16 cellular contexts compared by ENCODE assay signal in genomic region chr4:168516841-168517240, GRCh38.
"Had no signal": no experiment of that assay in that cellular context is flagged by ENCODE, and none has a peak within 500 bp of the region (broad histone marks: within the 10 kb centered on the region; RNA-seq: fewer than 3 reads in every experiment).

No MANE protein-coding gene starts in this region.

- H3K27me3 Mint-ChIP-seq: activated naive CD8-positive, alpha-beta T cell treated with anti-CD3 and anti-CD28 coated beads for 36 hours; brain had no signal

- H3K9me3 Mint-ChIP-seq: activated naive CD8-positive, alpha-beta T cell treated with anti-CD3 and anti-CD28 coated beads for 36 hours; activated T-helper 1 cell treated with anti-CD3 and anti-CD28 coated beads, Interleukin-12 subunit alpha, Interleukin-12 subunit beta, Interleukin-2, Interleukin-4 antibody, amounts not matched to agents 30 ng/mL and 10 ng/mL and 1 ng/mL, durations not matched to agents 14 hours and 24 hours and 36 hours; naive thymus-derived CD8-positive, alpha-beta T cell had no signal

- ATAC-seq: left lung; naive thymus-derived CD8-positive, alpha-beta T cell; stimulated activated naive CD8-positive, alpha-beta T cell treated with anti-CD3 and anti-CD28 coated beads, Interleukin-15, Interleukin-2, amounts not matched to agents 100 U/mL and 50 U/mL, for 24 hours had no signal

- H3K27me3 ChIP-seq: left lung, neutrophil had no signal

- H3K4me3 Mint-ChIP-seq: activated naive CD8-positive, alpha-beta T cell treated with anti-CD3 and anti-CD28 coated beads for 36 hours; activated T-helper 1 cell treated with anti-CD3 and anti-CD28 coated beads, Interleukin-12 subunit alpha, Interleukin-12 subunit beta, Interleukin-2, Interleukin-4 antibody, amounts not matched to agents 30 ng/mL and 10 ng/mL and 1 ng/mL, durations not matched to agents 14 hours and 24 hours and 36 hours; brain; naive thymus-derived CD8-positive, alpha-beta T cell had no signal

- DNase-seq: activated CD4-positive, CD25-positive, alpha-beta regulatory T cell treated with anti-CD3 and anti-CD28 coated beads, Interleukin-2, amount 50 U/mL, for 72 hours; activated naive CD8-positive, alpha-beta T cell treated with anti-CD3 and anti-CD28 coated beads for 36 hours; amygdala; cortex of kidney; effector memory CD4-positive, alpha-beta T cell; foreskin melanocyte; head of caudate nucleus; left lung; mesenchymal stem cell; naive thymus-derived CD8-positive, alpha-beta T cell; stimulated activated naive CD8-positive, alpha-beta T cell treated with anti-CD3 and anti-CD28 coated beads, Interleukin-15, Interleukin-2, amounts not matched to agents 100 U/mL and 50 U/mL, for 24 hours; T-helper 1 cell; trophoblast cell had no signal

- H3K36me3 Mint-ChIP-seq: activated naive CD8-positive, alpha-beta T cell treated with anti-CD3 and anti-CD28 coated beads for 36 hours; brain; naive thymus-derived CD8-positive, alpha-beta T cell had no signal

- H3K4me3 ChIP-seq: left lung had no signal

- H3K27ac ChIP-seq: left lung, neutrophil had no signal

- H3K9me3 ChIP-seq: left lung, neutrophil had no signal

- H3K27ac Mint-ChIP-seq: activated naive CD8-positive, alpha-beta T cell treated with anti-CD3 and anti-CD28 coated beads for 36 hours; activated T-helper 1 cell treated with anti-CD3 and anti-CD28 coated beads, Interleukin-12 subunit alpha, Interleukin-12 subunit beta, Interleukin-2, Interleukin-4 antibody, amounts not matched to agents 30 ng/mL and 10 ng/mL and 1 ng/mL, durations not matched to agents 14 hours and 24 hours and 36 hours; brain; naive thymus-derived CD8-positive, alpha-beta T cell had no signal

- H3K36me3 ChIP-seq: left lung, neutrophil had no signal
